ENCODE assay signal across 18 cellular contexts in genomic region chr14:92626041-92626440, GRCh38.
A peak's percentile ranks its signal among the peaks of the same experiment; 100 is the strongest.
DNase-seq lines count a peak whose midpoint lies in the region; FAIRE-seq and TF ChIP-seq lines count a peak whose summit lies in the region.
"Had no signal": no experiment of that assay in that cellular context is flagged by ENCODE, and none has a peak within 500 bp of the region (broad histone marks: within the 10 kb centered on the region; RNA-seq: fewer than 3 reads in every experiment).

No MANE protein-coding gene starts in this region.

- H3K36me3 ChIP-seq in uterus, result no peaks in the 10 kb centered on the region
- peaks cover 0 to 8% of the 10 kb centered on the region in 2 donors for H3K36me3 ChIP-seq in small intestine (ENCODE audit: control insufficient read depth in 2 of 2, insufficient read depth in 2 of 2, low read length in 2 of 2)

- no peak for TF ChIP-seq POLR2A in uterus (IDR thresholded peaks at IDR 0.05)

- H3K27ac ChIP-seq in uterus (peak overlapping the region; percentile 63 to 71), small intestine (ENCODE audit: low read depth in 1 of 2, low read length in 1 of 2) (no peak overlapping the region)
- H3K27ac ChIP-seq: BLaER1 treated with 17β-estradiol and CSF1 and Interleukin-3, amounts not matched to agents 10 nM and 100 nM had no signal

- peaks cover 3% of the 10 kb centered on the region for H3K27me3 Mint-ChIP-seq in nephron progenitor cell (ENCODE audit: low read depth, poor library complexity)

- DNase-seq in GM19239 (ENCODE audit: insufficient read length, low spot score) (no peak), RPMI7951 (ENCODE audit: low read depth) (peak; percentile 24), fibroblast of pulmonary artery (ENCODE audit: low read depth) (peak; percentile 17), uterus (no peak), nephron progenitor cell (no peak), D721Med (ENCODE audit: insufficient read length, low spot score) (no peak), small intestine (no peak)
- DNase-seq: DMS79, GDM1, GOT3, KG1, MM.1S, NCI-H1105 treated with DMSO at 0.1 percent for 48 hours, NCI-H1930, NCI-H2171 treated with DMSO at 0.1 percent for 48 hours, NCI-H510A, SW 1271 had no signal

- peaks cover 4% of the 10 kb centered on the region for H3K36me3 Mint-ChIP-seq in nephron progenitor cell (ENCODE audit: low read depth)

- H3K27me3 ChIP-seq in uterus (no peaks in the 10 kb centered on the region), small intestine (ENCODE audit: control insufficient read depth in 2 of 2, insufficient read depth in 2 of 2, low read length in 2 of 2) (no peaks in the 10 kb centered on the region)
- H3K27me3 ChIP-seq: BLaER1 treated with 17β-estradiol and CSF1 and Interleukin-3, amounts not matched to agents 10 nM and 100 nM had no signal

- H3K4me3 ChIP-seq in fibroblast of pulmonary artery (replicated peaks; ENCODE audit: low read depth, low read length) (no peak overlapping the region), uterus (no peak overlapping the region), small intestine (ENCODE audit: low read depth in 1 of 2, low read length in 2 of 2) (no peak overlapping the region)

- H3K4me3 Mint-ChIP-seq in nephron progenitor cell, result no peak overlapping the region

- intact Hi-C loops in uterus (cut with DNase I; ENCODE audit: low total_unique reads), result no loop called here

- FAIRE-seq in GM19239 (lab: Jason Lieb, UNC) (peak; percentile 40), D721Med (lab: Jason Lieb, UNC) (no peak), small intestine (lab: Jason Lieb, UNC) (no peak)

- H3K9me3 Mint-ChIP-seq in nephron progenitor cell, result peaks cover 42% of the 10 kb centered on the region

- TF ChIP-seq CTCF in fibroblast of pulmonary artery (IDR thresholded peaks at IDR 0.05; ENCODE audit: low read length, missing control alignments) (no peak), uterus (IDR thresholded peaks at IDR 0.05) (no peak), nephron progenitor cell (IDR thresholded peaks at IDR 0.05) (no peak), D721Med (IDR thresholded peaks at IDR 0.05; ENCODE audit: insufficient read depth, missing control alignments) (no peak)

- peaks cover 5% of the 10 kb centered on the region for H3K4me1 Mint-ChIP-seq in nephron progenitor cell

- H3K27ac Mint-ChIP-seq in nephron progenitor cell, result no peak overlapping the region

- 90 to 91% (median 90%) methylated on average over 3 of the region's 3 CpGs for WGBS in small intestine, 3 donors

- peaks cover 0 to 4% of the 10 kb centered on the region in 2 donors for H3K9me3 ChIP-seq in uterus
- peaks cover 6% of the 10 kb centered on the region for H3K9me3 ChIP-seq in small intestine (ENCODE audit: control insufficient read depth, low read depth)

- H3K4me1 ChIP-seq in uterus (peaks cover 4 to 6% of the 10 kb centered on the region in 2 donors), small intestine (ENCODE audit: control insufficient read depth in 2 of 2, insufficient read depth in 1 of 2, low read depth in 1 of 2, low read length in 1 of 2) (no peaks in the 10 kb centered on the region)

Comparison
In these comparisons a context has a peak if more than half of its experiments do, and no peak if none do; other contexts are left out.
1. DNase-seq: peak in RPMI7951 (single experiment) and fibroblast of pulmonary artery (single experiment); none in GM19239 (single experiment), uterus (0 of 2), nephron progenitor cell (single experiment), D721Med (single experiment) and small intestine (single experiment).
2. H3K27ac ChIP-seq: peak in uterus (2 of 2); none in small intestine (0 of 2).